8 cellular contexts compared by ENCODE assay signal in genomic region chr3:184334470-184335158, GRCh38. TPM values are rescaled to one million over a fixed set of nuclear protein-coding genes. Genes with fewer than 3 reads are reported as not detected.
DNase-seq lines count a peak whose midpoint lies in the region; ATAC-seq, FAIRE-seq and TF ChIP-seq lines count a peak whose summit lies in the region.

No MANE protein-coding gene starts in this region.

- TF ChIP-seq POLR2A in right lobe of liver (IDR thresholded peaks at IDR 0.05) (no peak), thyroid gland (IDR thresholded peaks at IDR 0.05) (no peak)

- peak; percentile 79 for FAIRE-seq in RCC 7860 (lab: Jason Lieb, UNC)

- H3K9me3 ChIP-seq in CD4-positive, CD25-positive, alpha-beta regulatory T cell (ENCODE audit: control insufficient read depth in 2 of 2, low read length in 2 of 2): no peaks in the 10 kb centered on the region
- H3K9me3 ChIP-seq in ascending aorta (no peaks in the 10 kb centered on the region), right lobe of liver (no peaks in the 10 kb centered on the region), thyroid gland (no peaks in the 10 kb centered on the region)

- peak overlapping the region; percentile 94 for H3K27ac ChIP-seq in CD4-positive, CD25-positive, alpha-beta regulatory T cell (ENCODE audit: insufficient read depth, low read length, poor library complexity, severe bottlenecking)
- peak overlapping the region; percentile 97 to 99 for H3K27ac ChIP-seq in ascending aorta
- peak overlapping the region in 2 of 3 donors; percentile 75 to 91 for H3K27ac ChIP-seq in right lobe of liver
- peak overlapping the region in 2 of 3 donors; percentile 91 to 96 for H3K27ac ChIP-seq in thyroid gland

- no peaks in the 10 kb centered on the region for H3K9me3 Mint-ChIP-seq in CD4-positive, CD25-positive, alpha-beta regulatory T cell

- TF ChIP-seq CTCF in ascending aorta (IDR thresholded peaks at IDR 0.05) (no peak), right lobe of liver (IDR thresholded peaks at IDR 0.05) (no peak), thyroid gland (IDR thresholded peaks at IDR 0.05) (no peak)

- intact Hi-C loops in ascending aorta (cut with DNase I) (loop anchor here (1.0 to 10.0 kb wide), 5 partner anchors 14 to 700 kb away; partner anchors contain the start of genes ABCF3, CLCN2, KLHL24 and POLR2H), right lobe of liver (cut with DNase I) (no loop called here), thyroid gland (cut with DNase I) (no loop called here)

- peaks cover 0 to 47% (median 36%) of the 10 kb centered on the region in 4 donors for H3K4me1 Mint-ChIP-seq in CD4-positive, CD25-positive, alpha-beta regulatory T cell

- peaks cover 34% of the 10 kb centered on the region for H3K36me3 Mint-ChIP-seq in CD4-positive, CD25-positive, alpha-beta regulatory T cell

- peaks cover 29% of the 10 kb centered on the region for H3K4me1 ChIP-seq in CD4-positive, CD25-positive, alpha-beta regulatory T cell (ENCODE audit: control insufficient read depth, insufficient read depth, low read length, poor library complexity, severe bottlenecking)
- H3K4me1 ChIP-seq in ascending aorta: peaks cover 6 to 13% of the 10 kb centered on the region in 2 donors
- peaks cover 0 to 6% (median 0%) of the 10 kb centered on the region in 4 donors for H3K4me1 ChIP-seq in right lobe of liver
- peaks cover 24 to 25% of the 10 kb centered on the region in 2 donors for H3K4me1 ChIP-seq in thyroid gland

- H3K27me3 ChIP-seq in CD4-positive, CD25-positive, alpha-beta regulatory T cell (ENCODE audit: control insufficient read depth, insufficient read depth, low read length): no peaks in the 10 kb centered on the region
- H3K27me3 ChIP-seq in ascending aorta (no peaks in the 10 kb centered on the region), right lobe of liver (no peaks in the 10 kb centered on the region), thyroid gland (no peaks in the 10 kb centered on the region)

- no peak overlapping the region for H3K4me3 ChIP-seq in CD4-positive, CD25-positive, alpha-beta regulatory T cell (ENCODE audit: low read depth, low read length)
- no peak overlapping the region for H3K4me3 ChIP-seq in ascending aorta
- no peak overlapping the region for H3K4me3 ChIP-seq in right lobe of liver
- no peak overlapping the region for H3K4me3 ChIP-seq in thyroid gland (replicated peaks in 1 of 3)

- H3K27me3 Mint-ChIP-seq in CD4-positive, CD25-positive, alpha-beta regulatory T cell: no peaks in the 10 kb centered on the region

- H3K36me3 ChIP-seq in CD4-positive, CD25-positive, alpha-beta regulatory T cell (ENCODE audit: control insufficient read depth, insufficient read depth, low read length): peaks cover 45% of the 10 kb centered on the region
- H3K36me3 ChIP-seq in ascending aorta: peaks cover 50 to 56% of the 10 kb centered on the region in 2 donors
- H3K36me3 ChIP-seq in right lobe of liver: peaks cover 18 to 56% (median 39%) of the 10 kb centered on the region in 4 donors
- H3K36me3 ChIP-seq in thyroid gland: peaks cover 52 to 56% of the 10 kb centered on the region in 2 donors

- ATAC-seq in CD4-positive, CD25-positive, alpha-beta regulatory T cell (ENCODE audit: low read depth in 2 of 2): peak; percentile 51 to 57
- ATAC-seq in right lobe of liver: peak in 1 of 4 donors; percentile 1
- ATAC-seq in HG03565 (IDR thresholded peaks at IDR 0.05; ENCODE audit: unreplicated experiment): no peak

- peak overlapping the region; percentile 52 to 93 (median 74) for H3K4me3 Mint-ChIP-seq in CD4-positive, CD25-positive, alpha-beta regulatory T cell

- 80% methylated on average over 1 of the region's 15 CpGs for WGBS in right lobe of liver (ENCODE audit: insufficient coverage, low coverage, low lambda C conversion rate, missing lambda C conversion rate)
- WGBS in thyroid gland, 2 donors: 87 to 92% methylated on average over 15 of the region's 15 CpGs

- DNase-seq in CD4-positive, CD25-positive, alpha-beta regulatory T cell: peak in 2 of 3 donors; percentile 23 to 33
- DNase-seq in RCC 7860 (ENCODE audit: low spot score): peak; percentile 91
- no peak for DNase-seq in ascending aorta (ENCODE audit: low spot score in 2 of 2)
- DNase-seq in right lobe of liver: no peak
- peak in 1 of 2 donors; percentile 8 for DNase-seq in thyroid gland
- DNase-seq in GM03348 (ENCODE audit: low spot score): no peak
- DNase-seq in GF-D8 (lab: John Stamatoyannopoulos, UW): no peak

- H3K27ac Mint-ChIP-seq in CD4-positive, CD25-positive, alpha-beta regulatory T cell: peak overlapping the region; percentile 89 to 97 (median 92)

RNA-seq across cellular contexts. Expression of gene FAM131A, which starts 2.8 kb away (rescaled TPM):
- total RNA-seq in CD4-positive, CD25-positive, alpha-beta regulatory T cell: 13.8 TPM
- 1 to 10 TPM; 2.0 to 4.3 (median 2.3) TPM for polyA plus RNA-seq in CD4-positive, CD25-positive, alpha-beta regulatory T cell
- 47.7 TPM for total RNA-seq in ascending aorta
- total RNA-seq in right lobe of liver: 1 to 10 TPM; 2.4 to 6.5 (median 3.1) TPM
- total RNA-seq in thyroid gland: 10 to 100 TPM; 19.2 to 35.1 (median 22.5) TPM

RNA-seq across cellular contexts. Expression of gene EIF4G1, which starts 20.2 kb away (rescaled TPM):
- total RNA-seq in CD4-positive, CD25-positive, alpha-beta regulatory T cell: 182 TPM
- 10 to 100 TPM; 13.7 to 18.8 (median 16.5) TPM for polyA plus RNA-seq in CD4-positive, CD25-positive, alpha-beta regulatory T cell
- total RNA-seq in ascending aorta: 192 TPM
- 100 to 1,000 TPM; 262 to 368 (median 291) TPM for total RNA-seq in right lobe of liver
- total RNA-seq in thyroid gland: 100 to 1,000 TPM; 206 to 418 (median 348) TPM

RNA-seq across cellular contexts. Expression of gene CLCN2, which starts 26.8 kb away (rescaled TPM):
- total RNA-seq in CD4-positive, CD25-positive, alpha-beta regulatory T cell: 4.7 TPM
- under 1 TPM in 3 of 4 donors, not detected in 1; 0.30 to 0.59 (median 0.54) TPM for polyA plus RNA-seq in CD4-positive, CD25-positive, alpha-beta regulatory T cell
- total RNA-seq in ascending aorta (31.2 TPM), right lobe of liver (1 to 10 TPM; 1.8 to 2.9 (median 2.5) TPM), thyroid gland (1 to 10 TPM; 4.3 to 7.6 (median 5.2) TPM)

RNA-seq across cellular contexts. Expression of gene POLR2H, which starts 26.9 kb away (rescaled TPM):
- total RNA-seq in CD4-positive, CD25-positive, alpha-beta regulatory T cell: 39.4 TPM
- 10 to 100 TPM; 56.8 to 64.9 (median 60.3) TPM for polyA plus RNA-seq in CD4-positive, CD25-positive, alpha-beta regulatory T cell
- total RNA-seq in ascending aorta: 26.0 TPM
- 10 to 100 TPM; 27.4 to 65.7 (median 35.3) TPM for total RNA-seq in right lobe of liver
- total RNA-seq in thyroid gland: 100 to 1,000 TPM in 1 of 4 donors, 10 to 100 TPM in 3; 58.1 to 113 (median 85.6) TPM

RNA-seq across cellular contexts. Expression of gene PSMD2, which starts 35.6 kb away (rescaled TPM):
- 162 TPM for total RNA-seq in CD4-positive, CD25-positive, alpha-beta regulatory T cell
- 100 to 1,000 TPM; 151 to 206 (median 190) TPM for polyA plus RNA-seq in CD4-positive, CD25-positive, alpha-beta regulatory T cell
- total RNA-seq in ascending aorta: 151 TPM
- total RNA-seq in right lobe of liver: 100 to 1,000 TPM in 3 of 6 experiments, 10 to 100 TPM in 3; 85.5 to 153 (median 103) TPM
- 100 to 1,000 TPM; 136 to 320 (median 244) TPM for total RNA-seq in thyroid gland

Comparison
In these comparisons a context has a peak if more than half of its experiments do, and no peak if none do; other contexts are left out.
1. DNase-seq: peak in CD4-positive, CD25-positive, alpha-beta regulatory T cell (2 of 3) and RCC 7860 (single experiment); none in ascending aorta (0 of 2), right lobe of liver (0 of 3), GM03348 (single experiment) and GF-D8 (single experiment).
2. Peak in every context shown above with its lines, with median percentiles within 50 percentile points of each other: H3K27ac ChIP-seq.